ENCODE assay signal across 17 cellular contexts in genomic region chr20:62120365-62120762, GRCh38. TPM values are rescaled to one million over a fixed set of nuclear protein-coding genes. Genes with fewer than 3 reads are reported as not detected.
DNase-seq lines count a peak whose midpoint lies in the region; FAIRE-seq and TF ChIP-seq lines count a peak whose summit lies in the region.
"Had no signal": no experiment of that assay in that cellular context is flagged by ENCODE, and none has a peak within 500 bp of the region (broad histone marks: within the 10 kb centered on the region; RNA-seq: fewer than 3 reads in every experiment).

No MANE protein-coding gene starts in this region.

- H2AFZ ChIP-seq in H9 (ENCODE audit: low read length) (no peak overlapping the region), astrocyte (ENCODE audit: low read depth, low read length) (no peak overlapping the region)

- no peak overlapping the region for H3K18ac ChIP-seq in H9 (ENCODE audit: insufficient read length, low read depth, low read length)

- H3K23me2 ChIP-seq in H9 (ENCODE audit: insufficient read length, low read depth, low read length, poor library complexity, severe bottlenecking), result peaks cover 4% of the 10 kb centered on the region

- H3K9me3 ChIP-seq in H9 (ENCODE audit: control insufficient read depth, low read depth, low read length) (no peaks in the 10 kb centered on the region), astrocyte (ENCODE audit: insufficient read depth, low read depth, low read length) (peaks cover 4% of the 10 kb centered on the region), suprapubic skin (no peaks in the 10 kb centered on the region)

- H3K4me2 ChIP-seq in H9 (ENCODE audit: insufficient read depth, insufficient read length, low read length) (no peak overlapping the region), astrocyte (ENCODE audit: low read length) (no peak overlapping the region)

- WGBS in H9 (ENCODE audit: extremely low coverage, insufficient read length, low lambda C conversion rate), result no CpG with 5 or more reads among the region's 5 CpGs
- WGBS in suprapubic skin, result 97% methylated on average over 5 of the region's 5 CpGs

- FAIRE-seq in astrocyte (lab: Jason Lieb, UNC), result no peak

- no peak overlapping the region for H4K5ac ChIP-seq in H9 (ENCODE audit: insufficient read length, low read depth, low read length)

- TF ChIP-seq POLR2A in suprapubic skin (IDR thresholded peaks at IDR 0.05), result no peak

- peaks cover 11% of the 10 kb centered on the region for H3K79me1 ChIP-seq in H9 (ENCODE audit: insufficient read depth, low read depth, low read length, poor library complexity, severe bottlenecking)

- H3K9ac ChIP-seq in H9 (ENCODE audit: extremely low read depth, insufficient read length, low read length) (no peak overlapping the region), astrocyte (ENCODE audit: low read length) (no peak overlapping the region)

- no peak overlapping the region for H2AK5ac ChIP-seq in H9 (ENCODE audit: insufficient read length, low read length)

- H4K20me1 ChIP-seq in H9 (ENCODE audit: control insufficient read depth, insufficient read depth, insufficient read length), result no peaks in the 10 kb centered on the region
- H4K20me1 ChIP-seq in astrocyte (ENCODE audit: insufficient read depth, low read length), result peaks cover 23% of the 10 kb centered on the region

- no peak for TF ChIP-seq CTCF in C4-2B (conservative IDR thresholded peaks at IDR 0.05)
- no peak for TF ChIP-seq CTCF in H9 (conservative IDR thresholded peaks at IDR 0.05)
- no peak for TF ChIP-seq CTCF in astrocyte (IDR thresholded peaks at IDR 0.05; ENCODE audit: insufficient read depth, low read depth, low read length)
- no peak for TF ChIP-seq CTCF in nephron progenitor cell (IDR thresholded peaks at IDR 0.05)
- TF ChIP-seq CTCF in suprapubic skin (IDR thresholded peaks at IDR 0.05), result no peak
- TF ChIP-seq CTCF in dorsolateral prefrontal cortex (IDR thresholded peaks at IDR 0.05 in 54 of 56, conservative IDR thresholded peaks at IDR 0.05 in 2 of 56; ENCODE audit: low read depth in 1 of 56, partially characterized antibody in 56 of 56), result no peak

- peaks cover 14 to 18% (median 14%) of the 10 kb centered on the region in 3 experiments; a peak in 6 of 7 replicates for H3K36me3 Mint-ChIP-seq in H9 (ENCODE audit: insufficient read depth in 1 of 3, low read depth in 3 of 3)
- peaks cover 5% of the 10 kb centered on the region for H3K36me3 Mint-ChIP-seq in astrocyte (ENCODE audit: low read depth, unreplicated experiment)
- H3K36me3 Mint-ChIP-seq in nephron progenitor cell (ENCODE audit: low read depth), result peaks cover 14% of the 10 kb centered on the region

- H3T11ph ChIP-seq in H9 (ENCODE audit: low read length), result no peak overlapping the region

- peaks cover 27 to 47% of the 10 kb centered on the region in 2 experiments for H3K4me1 Mint-ChIP-seq in H9
- peaks cover 3% of the 10 kb centered on the region for H3K4me1 Mint-ChIP-seq in astrocyte (ENCODE audit: low read depth, unreplicated experiment)
- peaks cover 36% of the 10 kb centered on the region for H3K4me1 Mint-ChIP-seq in nephron progenitor cell

- H3K36me3 ChIP-seq in astrocyte (ENCODE audit: insufficient read depth, low read length), result peaks cover 7% of the 10 kb centered on the region
- peaks cover 7% of the 10 kb centered on the region for H3K36me3 ChIP-seq in suprapubic skin

- H3K79me2 ChIP-seq in H9 (ENCODE audit: insufficient read depth, low read length) (peaks cover 9% of the 10 kb centered on the region; the same call in 1 of the 2 replicates), astrocyte (ENCODE audit: insufficient read depth, low read length) (peaks cover 24% of the 10 kb centered on the region)

- H2BK20ac ChIP-seq in H9 (ENCODE audit: low read depth, low read length, poor library complexity, severe bottlenecking), result no peak overlapping the region

- no peak for DNase-seq in H9
- no peak for DNase-seq in astrocyte (ENCODE audit: low read depth)
- no peak for DNase-seq in nephron progenitor cell
- no peak for DNase-seq in suprapubic skin (ENCODE audit: low spot score in 2 of 2)
- no peak for DNase-seq in CD1c-positive myeloid dendritic cell (ENCODE audit: extremely low spot score)
- no peak for DNase-seq in dorsolateral prefrontal cortex
- no peak for DNase-seq in NK-92 treated with Interleukin-12 subunit alpha and Interleukin-12 subunit beta, amount 100 ng/mL, for 24 hours (lab: John Stamatoyannopoulos, UW)
- DNase-seq: caudate nucleus; erythroblast; hypothalamus; KG1; NCI-H1694 treated with DMSO at 0.1 percent for 48 hours; NCI-H82; stimulated activated CD4-positive, alpha-beta T cell treated with anti-CD3 and anti-CD28 coated beads, Interleukin-4, amount 100 ng/mL, for 1 hour; stimulated activated naive CD8-positive, alpha-beta T cell treated with anti-CD3 and anti-CD28 coated beads, Interleukin-15, amount 100 ng/mL, for 72 hours; WERI-Rb-1 had no signal

- no peak overlapping the region for H2BK15ac ChIP-seq in H9 (ENCODE audit: low read depth, low read length)

- H3K9me3 Mint-ChIP-seq in H9 (no peaks in the 10 kb centered on the region), astrocyte (ENCODE audit: unreplicated experiment) (peaks cover 2% of the 10 kb centered on the region), nephron progenitor cell (no peaks in the 10 kb centered on the region)

- H3K14ac ChIP-seq in H9 (ENCODE audit: insufficient read depth, low read length), result no peak overlapping the region

- H2BK5ac ChIP-seq in H9 (ENCODE audit: insufficient read length, low read length), result no peak overlapping the region

- no peaks in the 10 kb centered on the region; the same call in none of the 2 replicates for H3K27me3 Mint-ChIP-seq in H9 (ENCODE audit: low read depth)
- peaks cover 26% of the 10 kb centered on the region for H3K27me3 Mint-ChIP-seq in astrocyte (ENCODE audit: low read depth, unreplicated experiment)
- H3K27me3 Mint-ChIP-seq in nephron progenitor cell (ENCODE audit: low read depth, poor library complexity), result peaks cover 60% of the 10 kb centered on the region
- H3K27me3 Mint-ChIP-seq: stimulated activated naive CD8-positive, alpha-beta T cell treated with anti-CD3 and anti-CD28 coated beads, Interleukin-15, amount 100 ng/mL, for 72 hours had no signal

- H3K27me3 ChIP-seq in H9 (ENCODE audit: insufficient read depth, low read length) (no peaks in the 10 kb centered on the region), astrocyte (ENCODE audit: insufficient read depth, low read length) (peaks cover 21% of the 10 kb centered on the region), suprapubic skin (peaks cover 31% of the 10 kb centered on the region), dorsolateral prefrontal cortex (peaks cover 0 to 16% (median 0%) of the 10 kb centered on the region in 45 donors)

- peak overlapping the region; percentile 89 for H3K27ac ChIP-seq in C4-2B
- H3K27ac ChIP-seq in H9 (ENCODE audit: insufficient read length, low read depth, low read length), result no peak overlapping the region
- H3K27ac ChIP-seq in astrocyte (ENCODE audit: low read depth, low read length), result no peak overlapping the region
- no peak overlapping the region for H3K27ac ChIP-seq in suprapubic skin
- no peak overlapping the region for H3K27ac ChIP-seq in dorsolateral prefrontal cortex

- H4K91ac ChIP-seq in H9 (ENCODE audit: insufficient read length, low read depth, low read length), result no peak overlapping the region

- TF ChIP-seq EP300 in suprapubic skin (IDR thresholded peaks at IDR 0.05), result no peak

- H3K4me3 Mint-ChIP-seq in H9, result peak overlapping the region; percentile 15 to 86; a peak in 3 of 5 replicates
- H3K4me3 Mint-ChIP-seq in astrocyte (ENCODE audit: unreplicated experiment), result no peak overlapping the region
- peak overlapping the region; percentile 58 for H3K4me3 Mint-ChIP-seq in nephron progenitor cell

- no peak overlapping the region for H3K27ac Mint-ChIP-seq in H9
- peak overlapping the region; percentile 38 for H3K27ac Mint-ChIP-seq in astrocyte (ENCODE audit: unreplicated experiment)
- no peak overlapping the region for H3K27ac Mint-ChIP-seq in nephron progenitor cell

- H3K56ac ChIP-seq in H9 (ENCODE audit: insufficient read length, low read depth, low read length), result no peak overlapping the region

- no peak overlapping the region for H3K23ac ChIP-seq in H9 (ENCODE audit: insufficient read length, low read depth, low read length)

- intact Hi-C loops in dorsolateral prefrontal cortex (cut with DNase I), result loop anchor here in 1 of 2 donors (5.0 kb wide), 1 partner anchor 108 kb away; no protein-coding TSS in a partner anchor

- H4K8ac ChIP-seq in H9 (replicated peaks; ENCODE audit: insufficient read length, low read depth, low read length), result no peak overlapping the region

- no peak overlapping the region for H3K4ac ChIP-seq in H9 (ENCODE audit: low read depth, low read length)

- H2BK120ac ChIP-seq in H9 (ENCODE audit: low read depth, low read length, poor library complexity, severe bottlenecking), result no peak overlapping the region

- no peak overlapping the region for H3K4me3 ChIP-seq in astrocyte (ENCODE audit: insufficient read depth, low read depth, low read length)
- H3K4me3 ChIP-seq in suprapubic skin, result no peak overlapping the region
- H3K4me3 ChIP-seq in dorsolateral prefrontal cortex, result no peak overlapping the region

- no peaks in the 10 kb centered on the region for H3K4me1 ChIP-seq in H9 (ENCODE audit: insufficient read depth, low read length)
- peaks cover 9% of the 10 kb centered on the region for H3K4me1 ChIP-seq in astrocyte (ENCODE audit: insufficient read depth, low read length)
- peaks cover 18% of the 10 kb centered on the region for H3K4me1 ChIP-seq in suprapubic skin

- H2BK12ac ChIP-seq in H9 (ENCODE audit: insufficient read length, low read depth, low read length), result no peak overlapping the region

RNA-seq across cellular contexts. Expression of gene LSM14B, which starts 1.9 kb away (rescaled TPM):
- 77.9 and 82.4 TPM in 2 replicates for total RNA-seq in H9 (2021)
- total RNA-seq in astrocyte, result 24.9 and 27.1 TPM in 2 replicates
- 10 to 100 TPM; 32.4 to 45.7 (median 37.0) TPM for total RNA-seq in suprapubic skin
- total RNA-seq in dorsolateral prefrontal cortex, result 10 to 100 TPM; 50.8 to 92.9 (median 73.1) TPM

RNA-seq across cellular contexts. Expression of gene PSMA7, which starts 22.8 kb away (rescaled TPM):
- total RNA-seq in H9 (2021) (332 and 337 TPM in 2 replicates), astrocyte (284 and 324 TPM in 2 replicates), suprapubic skin (100 to 1,000 TPM; 163 to 226 (median 208) TPM), dorsolateral prefrontal cortex (100 to 1,000 TPM in 114 of 120 experiments, 10 to 100 TPM in 6; 92.8 to 154 (median 124) TPM)

RNA-seq across cellular contexts. Expression of gene SS18L1, which starts 23.2 kb away (rescaled TPM):
- total RNA-seq in H9 (2021) (18.8 and 22.2 TPM in 2 replicates), astrocyte (13.2 and 16.3 TPM in 2 replicates), suprapubic skin (10 to 100 TPM; 23.3 to 81.1 (median 26.9) TPM), dorsolateral prefrontal cortex (10 to 100 TPM; 23.7 to 55.2 (median 35.7) TPM)

RNA-seq across cellular contexts. Expression of gene TAF4, which starts 54.7 kb away (rescaled TPM):
- 30.8 and 40.9 TPM in 2 replicates for total RNA-seq in H9 (2021)
- total RNA-seq in astrocyte, result 11.8 and 12.6 TPM in 2 replicates
- 10 to 100 TPM; 18.0 to 31.8 (median 25.8) TPM for total RNA-seq in suprapubic skin
- total RNA-seq in dorsolateral prefrontal cortex, result 10 to 100 TPM; 13.3 to 38.0 (median 22.2) TPM
